ENCODE assay signal across 10 cellular contexts in genomic region chr12:88388566-88389269, GRCh38.
DNase-seq lines count a peak whose midpoint lies in the region; ATAC-seq and TF ChIP-seq lines count a peak whose summit lies in the region.
"Had no signal": no experiment of that assay in that cellular context is flagged by ENCODE, and none has a peak within 500 bp of the region (broad histone marks: within the 10 kb centered on the region; RNA-seq: fewer than 3 reads in every experiment).

No MANE protein-coding gene starts in this region.

- H3K36me3 Mint-ChIP-seq in osteocyte (ENCODE audit: unreplicated experiment) = no peaks in the 10 kb centered on the region

- H3K4me3 ChIP-seq in ovary = no peak overlapping the region
- H3K4me3 ChIP-seq: BLaER1, spleen had no signal

- no peaks in the 10 kb centered on the region for H3K27me3 Mint-ChIP-seq in osteocyte (ENCODE audit: unreplicated experiment)

- TF ChIP-seq CTCF in GM10266 (IDR thresholded peaks at IDR 0.05; ENCODE audit: control insufficient read depth, insufficient read depth, low read depth, missing control alignments) = no peak
- TF ChIP-seq CTCF in osteocyte (IDR thresholded peaks at IDR 0.05) = no peak
- TF ChIP-seq CTCF in ovary (IDR thresholded peaks at IDR 0.05) = no peak

- no peaks in the 10 kb centered on the region for H3K4me1 ChIP-seq in ovary (ENCODE audit: insufficient read depth)
- H3K4me1 ChIP-seq: BLaER1 had no signal

- peaks cover 10% of the 10 kb centered on the region for H3K4me1 Mint-ChIP-seq in osteocyte (ENCODE audit: unreplicated experiment)

- H3K9me3 ChIP-seq in ovary = no peaks in the 10 kb centered on the region
- H3K9me3 ChIP-seq: BLaER1 had no signal

- H3K27ac ChIP-seq in ovary = no peak overlapping the region
- H3K27ac ChIP-seq: BLaER1, spleen had no signal

- TF ChIP-seq EP300 in ovary (IDR thresholded peaks at IDR 0.05) = no peak

- 92 to 99% (median 96%) methylated on average over 2 of the region's 2 CpGs for WGBS in ovary, 3 donors

- no peak overlapping the region for H3K4me3 Mint-ChIP-seq in osteocyte (ENCODE audit: unreplicated experiment)

- TF ChIP-seq POLR2A in ovary (IDR thresholded peaks at IDR 0.05) = no peak

- DNase-seq in EH (ENCODE audit: low read depth) (peak; percentile 79), dedifferentiated amniotic fluid mesenchymal stem cell (ENCODE audit: extremely low spot score) (peak; percentile 18), GM10266 (ENCODE audit: extremely low spot score) (no peak), osteocyte (ENCODE audit: extremely low spot score, unreplicated experiment) (no peak), NAMALWA (ENCODE audit: low spot score) (no peak), ovary (no peak)
- DNase-seq: spleen had no signal

- ATAC-seq in GM21528 (IDR thresholded peaks at IDR 0.05; ENCODE audit: low FRiP score, unreplicated experiment) (peak; percentile 55), HG03565 (IDR thresholded peaks at IDR 0.05; ENCODE audit: unreplicated experiment) (peak; percentile 40)

- intact Hi-C loops in ovary (cut with DNase I) = no loop called here

- no peak overlapping the region for H3K27ac Mint-ChIP-seq in osteocyte (ENCODE audit: unreplicated experiment)

- peaks cover 3% of the 10 kb centered on the region for H3K9me3 Mint-ChIP-seq in osteocyte (ENCODE audit: unreplicated experiment)

- no peaks in the 10 kb centered on the region for H3K36me3 ChIP-seq in ovary
- H3K36me3 ChIP-seq: BLaER1, spleen had no signal

- H3K27me3 ChIP-seq in ovary = no peaks in the 10 kb centered on the region
- H3K27me3 ChIP-seq: BLaER1, spleen had no signal

Comparison
In these comparisons a context has a peak if more than half of its experiments do, and no peak if none do; other contexts are left out.
1. DNase-seq: peak in EH (single experiment) and dedifferentiated amniotic fluid mesenchymal stem cell (single experiment); none in GM10266 (single experiment), osteocyte (single experiment), NAMALWA (single experiment) and ovary (0 of 5).